In the genomic region with DNA sequence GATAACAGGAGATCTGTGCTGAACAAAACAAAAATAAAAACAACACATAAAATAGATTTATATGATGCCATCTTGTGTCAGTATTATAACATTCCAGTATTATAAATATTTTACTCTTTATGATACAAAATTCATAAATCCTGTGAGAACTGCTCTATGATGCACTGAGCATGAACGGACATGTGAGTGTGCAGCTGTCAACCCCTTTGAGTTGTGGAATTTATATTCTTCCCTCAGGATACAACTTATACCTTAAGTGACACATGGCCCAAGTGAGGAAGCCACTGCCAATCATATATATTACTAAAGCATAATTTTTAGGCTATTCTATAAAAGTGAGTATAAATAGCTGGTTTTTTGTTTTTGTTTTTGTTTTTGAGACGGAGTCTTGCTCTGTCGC, we compare ENCODE assay signal across 28 cellular contexts.
"Had no signal": no experiment of that assay in that cellular context is flagged by ENCODE, and none has a peak within 500 bp of the region (broad histone marks: within the 10 kb centered on the region; RNA-seq: fewer than 3 reads in every experiment).

No MANE protein-coding gene starts in this region.

- H3K27me3 ChIP-seq: stomach, suprapubic skin, testis, thyroid gland, tibial artery, tibial nerve, transverse colon, upper lobe of left lung, upper lobe of right lung, uterus, vagina had no signal

- H3K27me3 Mint-ChIP-seq: stimulated activated memory B cell treated with anti-CD40 and anti-IgM and Interleukin-4, amounts not matched to agents 10 μg/mL and 1 μg/mL and 100 μg/mL, for 72 hours; stimulated activated naive CD8-positive, alpha-beta T cell treated with anti-CD3 and anti-CD28 coated beads, Interleukin-15, Interleukin-2, amounts not matched to agents 100 ng/mL and 50 ng/mL, for 24 hours had no signal

- H3K4me1 ChIP-seq: suprapubic skin, testis, tibial artery, tibial nerve, upper lobe of left lung, upper lobe of right lung, uterus, vagina had no signal

- ATAC-seq: stimulated activated effector memory CD8-positive, alpha-beta T cell treated with anti-CD3 and anti-CD28 coated beads, Interleukin-12 subunit alpha, Interleukin-12 subunit beta, amount 100 ng/mL, for 72 hours; stimulated activated memory B cell treated with anti-CD40 and anti-IgM and Interleukin-4, amounts not matched to agents 10 μg/mL and 1 μg/mL and 100 μg/mL, for 72 hours; stimulated activated naive B cell treated with anti-CD40 and anti-IgM and Interleukin-4, amounts not matched to agents 10 μg/mL and 1 μg/mL and 100 μg/mL, for 72 hours; stimulated activated naive CD8-positive, alpha-beta T cell treated with anti-CD3 and anti-CD28 coated beads, Interleukin-15, amount 100 ng/mL, for 72 hours; stimulated activated naive CD8-positive, alpha-beta T cell treated with anti-CD3 and anti-CD28 coated beads, Interleukin-15, Interleukin-2, amounts not matched to agents 100 U/mL and 50 U/mL, for 24 hours; upper lobe of right lung had no signal

- H3K4me3 Mint-ChIP-seq: stimulated activated effector memory CD8-positive, alpha-beta T cell treated with anti-CD3 and anti-CD28 coated beads, Interleukin-12 subunit alpha, Interleukin-12 subunit beta, amount 100 ng/mL, for 72 hours; stimulated activated memory B cell treated with anti-CD40 and anti-IgM and Interleukin-4, amounts not matched to agents 10 μg/mL and 1 μg/mL and 100 μg/mL, for 72 hours; stimulated activated naive B cell treated with anti-CD40 and anti-IgM and Interleukin-4, amounts not matched to agents 10 μg/mL and 1 μg/mL and 100 μg/mL, for 72 hours; stimulated activated naive CD8-positive, alpha-beta T cell treated with anti-CD3 and anti-CD28 coated beads, Interleukin-15, amount 100 ng/mL, for 72 hours; stimulated activated naive CD8-positive, alpha-beta T cell treated with anti-CD3 and anti-CD28 coated beads, Interleukin-15, Interleukin-2, amounts not matched to agents 100 ng/mL and 50 ng/mL, for 24 hours; type B pancreatic cell had no signal

- H3K27ac Mint-ChIP-seq: stimulated activated effector memory CD8-positive, alpha-beta T cell treated with anti-CD3 and anti-CD28 coated beads, Interleukin-12 subunit alpha, Interleukin-12 subunit beta, amount 100 ng/mL, for 72 hours; stimulated activated memory B cell treated with anti-CD40 and anti-IgM and Interleukin-4, amounts not matched to agents 10 μg/mL and 1 μg/mL and 100 μg/mL, for 72 hours; stimulated activated naive B cell treated with anti-CD40 and anti-IgM and Interleukin-4, amounts not matched to agents 10 μg/mL and 1 μg/mL and 100 μg/mL, for 72 hours; stimulated activated naive CD8-positive, alpha-beta T cell treated with anti-CD3 and anti-CD28 coated beads, Interleukin-15, amount 100 ng/mL, for 72 hours; stimulated activated naive CD8-positive, alpha-beta T cell treated with anti-CD3 and anti-CD28 coated beads, Interleukin-15, Interleukin-2, amounts not matched to agents 100 ng/mL and 50 ng/mL, for 24 hours; type B pancreatic cell had no signal

- H3K27ac ChIP-seq: stomach, suprapubic skin, testis, thoracic aorta, thyroid gland, tibial artery, tibial nerve, transverse colon, upper lobe of left lung, upper lobe of right lung, uterus, vagina had no signal

- H3K9me3 Mint-ChIP-seq: stimulated activated effector memory CD8-positive, alpha-beta T cell treated with anti-CD3 and anti-CD28 coated beads, Interleukin-12 subunit alpha, Interleukin-12 subunit beta, amount 100 ng/mL, for 72 hours; stimulated activated memory B cell treated with anti-CD40 and anti-IgM and Interleukin-4, amounts not matched to agents 10 μg/mL and 1 μg/mL and 100 μg/mL, for 72 hours; stimulated activated naive B cell treated with anti-CD40 and anti-IgM and Interleukin-4, amounts not matched to agents 10 μg/mL and 1 μg/mL and 100 μg/mL, for 72 hours; stimulated activated naive CD8-positive, alpha-beta T cell treated with anti-CD3 and anti-CD28 coated beads, Interleukin-15, amount 100 ng/mL, for 72 hours; stimulated activated naive CD8-positive, alpha-beta T cell treated with anti-CD3 and anti-CD28 coated beads, Interleukin-15, Interleukin-2, amounts not matched to agents 100 ng/mL and 50 ng/mL, for 24 hours; type B pancreatic cell had no signal

- H3K36me3 ChIP-seq: stomach, suprapubic skin, thoracic aorta, thyroid gland, tibial artery, tibial nerve, transverse colon, upper lobe of left lung, upper lobe of right lung, uterus, vagina had no signal

- H3K4me1 Mint-ChIP-seq: stimulated activated effector memory CD8-positive, alpha-beta T cell treated with anti-CD3 and anti-CD28 coated beads, Interleukin-12 subunit alpha, Interleukin-12 subunit beta, amount 100 ng/mL, for 72 hours; stimulated activated memory B cell treated with anti-CD40 and anti-IgM and Interleukin-4, amounts not matched to agents 10 μg/mL and 1 μg/mL and 100 μg/mL, for 72 hours; stimulated activated naive B cell treated with anti-CD40 and anti-IgM and Interleukin-4, amounts not matched to agents 10 μg/mL and 1 μg/mL and 100 μg/mL, for 72 hours; stimulated activated naive CD8-positive, alpha-beta T cell treated with anti-CD3 and anti-CD28 coated beads, Interleukin-15, amount 100 ng/mL, for 72 hours had no signal

- H3K36me3 Mint-ChIP-seq: stimulated activated effector memory CD8-positive, alpha-beta T cell treated with anti-CD3 and anti-CD28 coated beads, Interleukin-12 subunit alpha, Interleukin-12 subunit beta, amount 100 ng/mL, for 72 hours; stimulated activated memory B cell treated with anti-CD40 and anti-IgM and Interleukin-4, amounts not matched to agents 10 μg/mL and 1 μg/mL and 100 μg/mL, for 72 hours; stimulated activated naive B cell treated with anti-CD40 and anti-IgM and Interleukin-4, amounts not matched to agents 10 μg/mL and 1 μg/mL and 100 μg/mL, for 72 hours; type B pancreatic cell had no signal

- H3K4me3 ChIP-seq: stomach, suprapubic skin, testis, thoracic aorta, thyroid gland, tibial artery, tibial nerve, transverse colon, upper lobe of left lung, upper lobe of right lung, uterus, vagina had no signal

- H3K9me3 ChIP-seq: stomach, suprapubic skin, testis, thoracic aorta, thyroid gland, tibial artery, tibial nerve, transverse colon, upper lobe of left lung, upper lobe of right lung, uterus, vagina had no signal

- DNase-seq: stimulated activated CD4-positive, alpha-beta T cell treated with anti-CD3 and anti-CD28 coated beads, Interleukin-2, amount 100 ng/mL, for 48 hours; stimulated activated CD4-positive, alpha-beta T cell treated with anti-CD3 and anti-CD28 coated beads, Interleukin-4, amount 100 ng/mL, for 1 hour; stimulated activated CD4-positive, alpha-beta T cell treated with anti-CD3 and anti-CD28 coated beads, Interleukin-4, amount 100 ng/mL, for 24 hours; stimulated activated CD4-positive, alpha-beta T cell treated with anti-CD3 and anti-CD28 coated beads, Interleukin-4, amount 100 ng/mL, for 4 hours; stimulated activated CD8-positive, alpha-beta memory T cell treated with anti-CD3 and anti-CD28 coated beads, Interleukin-4, amount 100 ng/mL, for 48 hours; stimulated activated naive B cell treated with anti-CD40 and anti-IgM and Interleukin-4, amounts not matched to agents 10 μg/mL and 1 μg/mL and 100 μg/mL, for 72 hours; stimulated activated naive CD4-positive, alpha-beta T cell; stimulated activated naive CD4-positive, alpha-beta T cell treated with Interleukin-2 at 50 U/mL for 16 hours; stimulated activated naive CD8-positive, alpha-beta T cell treated with anti-CD3 and anti-CD28 coated beads, Interleukin-15, amount 100 ng/mL, for 72 hours; stimulated activated naive CD8-positive, alpha-beta T cell treated with anti-CD3 and anti-CD28 coated beads, Interleukin-15, Interleukin-2, amounts not matched to agents 100 U/mL and 50 U/mL, for 24 hours; stomach; substantia nigra; testis; thyroid gland; tibial artery; transverse colon; trophoblast cell; upper lobe of left lung; upper lobe of right lung; uterus had no signal
